In genomic region chrX:3216581-3216980, GRCh38 we compare ENCODE assay signal across 24 cellular contexts.
A peak's percentile ranks its signal among the peaks of the same experiment; 100 is the strongest.
DNase-seq lines count a peak whose midpoint lies in the region; ATAC-seq and TF ChIP-seq lines count a peak whose summit lies in the region.
"Had no signal": no experiment of that assay in that cellular context is flagged by ENCODE, and none has a peak within 500 bp of the region (broad histone marks: within the 10 kb centered on the region; RNA-seq: fewer than 3 reads in every experiment).

No MANE protein-coding gene starts in this region.

- H3K79me1 ChIP-seq in IMR-90 (ENCODE audit: low read depth in 1 of 2, low read length in 2 of 2) = no peaks in the 10 kb centered on the region

- no peak overlapping the region for H3K56ac ChIP-seq in IMR-90 (ENCODE audit: extremely low read depth, insufficient read depth, low read length)

- H3K9me1 ChIP-seq in IMR-90 (ENCODE audit: insufficient read depth, low read length) = no peaks in the 10 kb centered on the region

- H3K4me2 ChIP-seq in IMR-90 (ENCODE audit: low read depth, low read length) = no peak overlapping the region
- H3K4me2 ChIP-seq: BLaER1 had no signal

- no peak overlapping the region for H3K4me3 ChIP-seq in IMR-90 (ENCODE audit: insufficient read depth, low read depth, low read length)
- H3K4me3 ChIP-seq in spleen = no peak overlapping the region
- H3K4me3 ChIP-seq: BLaER1, GM12878, HAP-1, MG63, SJSA1 had no signal

- TF ChIP-seq RAD21 in IMR-90 (IDR thresholded peaks at IDR 0.05; ENCODE audit: low read length) = no peak

- no peak overlapping the region for H3K27ac ChIP-seq in IMR-90 (ENCODE audit: insufficient read depth, low read length)
- H3K27ac ChIP-seq in spleen = no peak overlapping the region
- H3K27ac ChIP-seq: BLaER1, SJSA1 had no signal

- H3K36me3 ChIP-seq in IMR-90 (ENCODE audit: control insufficient read depth, insufficient read depth, low read length) (no peaks in the 10 kb centered on the region), spleen (no peaks in the 10 kb centered on the region)
- H3K36me3 ChIP-seq: BLaER1, HAP-1, MG63, SJSA1 had no signal

- BruUV-seq in IMR-90 (replicated peaks; lab: Mats Ljungman, UMichigan) = no TSS peak

- TF ChIP-seq POLR2A in IMR-90 (IDR thresholded peaks at IDR 0.05; ENCODE audit: low read depth, low read length) (no peak), spleen (IDR thresholded peaks at IDR 0.05) (no peak)

- no peak overlapping the region for H3K4ac ChIP-seq in IMR-90 (ENCODE audit: low read depth, low read length)

- TF ChIP-seq CTCF in IMR-90 (conservative IDR thresholded peaks at IDR 0.05; ENCODE audit: low read depth, low read length) = no peak
- TF ChIP-seq CTCF in spleen (IDR thresholded peaks at IDR 0.05 in 8 of 11, conservative IDR thresholded peaks at IDR 0.05 in 3 of 11) = no peak

- no peaks in the 10 kb centered on the region for H4K20me1 ChIP-seq in IMR-90 (ENCODE audit: insufficient read depth, low read length)
- H4K20me1 ChIP-seq: BLaER1 had no signal

- H3K9ac ChIP-seq in IMR-90 (ENCODE audit: low read depth, low read length) = no peak overlapping the region
- H3K9ac ChIP-seq: BLaER1 had no signal

- no peak overlapping the region for H4K5ac ChIP-seq in IMR-90 (ENCODE audit: low read depth, low read length)

- H2AFZ ChIP-seq in IMR-90 (replicated peaks; ENCODE audit: low read length, poor library complexity) = no peak overlapping the region

- no peak overlapping the region for H3K23ac ChIP-seq in IMR-90 (ENCODE audit: low read depth, low read length)

- no peak overlapping the region for H2BK5ac ChIP-seq in IMR-90 (ENCODE audit: low read depth, low read length, poor library complexity, severe bottlenecking)

- no peak overlapping the region for H2AK5ac ChIP-seq in IMR-90 (ENCODE audit: low read depth, low read length)

- DNase-seq in EH (ENCODE audit: low read depth) = peak; percentile 58
- peak; percentile 20 for DNase-seq in IMR-90
- DNase-seq in fibroblast of gingiva (ENCODE audit: low read depth) = peak; percentile 63
- no peak for DNase-seq in sciatic nerve (ENCODE audit: low spot score)
- DNase-seq in Right ventricle myocardium superior = no peak
- DNase-seq in spleen = no peak
- no peak for DNase-seq in stimulated activated CD4-positive, alpha-beta T cell treated with anti-CD3 and anti-CD28 coated beads, Interleukin-2, amount 100 ng/mL, for 48 hours
- DNase-seq: CD4-positive, CD25-positive, alpha-beta regulatory T cell; DMS153; DND-41; GOT3; HFFc6; KBM-7; MG63; NCI-H1105 treated with DMSO at 0.1 percent for 48 hours; NCI-H2029; NCI-H446; NCI-H524 treated with DMSO at 0.1 percent for 48 hours; NCI-H774; T-cell had no signal

- dilution Hi-C loops in IMR-90 (cut with HindIII; ENCODE audit: low sequenced_read_pairs, unreplicated experiment) = no loop called here

- H4K91ac ChIP-seq in IMR-90 (ENCODE audit: insufficient read depth, low read depth, low read length) = no peak overlapping the region

- H2BK20ac ChIP-seq in IMR-90 (ENCODE audit: low read depth, low read length) = no peak overlapping the region

- H2AK9ac ChIP-seq in IMR-90 (replicated peaks; ENCODE audit: low read depth, low read length, poor library complexity) = no peak overlapping the region

- H2BK120ac ChIP-seq in IMR-90 (ENCODE audit: low read depth, low read length) = no peak overlapping the region

- intact Hi-C loops in IMR-90 (cut with micrococcal nuclease) = no loop called here
- intact Hi-C loops in sciatic nerve (cut with DNase I) = no loop called here
- intact Hi-C loops in Right ventricle myocardium superior (cut with DNase I) = no loop called here
- intact Hi-C loops in spleen (cut with DNase I; ENCODE audit: low total_unique reads) = no loop called here

- in situ Hi-C loops in IMR-90 (cut with MboI; ENCODE audit: low sequenced_read_pairs) = no loop called here

- H3K27me3 ChIP-seq in IMR-90 (ENCODE audit: control insufficient read depth, insufficient read depth, low read length) (no peaks in the 10 kb centered on the region), spleen (replicated peaks in 1 of 7) (no peaks in the 10 kb centered on the region)
- H3K27me3 ChIP-seq: BLaER1, MG63, SJSA1 had no signal

- no peak overlapping the region for H2BK15ac ChIP-seq in IMR-90 (ENCODE audit: low read depth, low read length)

- 25% methylated on average over 2 of the region's 4 CpGs; no CpG with 5 or more reads in 1 of the 2 experiments for WGBS in IMR-90 (ENCODE audit: extremely low coverage in 2 of 2, insufficient read length in 1 of 2), 2 experiments
- 78 to 91% (median 85%) methylated on average over 4 of the region's 4 CpGs for WGBS in spleen, 5 donors

- POLR2A ChIA-PET in IMR-90 (lab: Charles Lee; ENCODE audit: unreplicated experiment) = no interaction called here

- no peaks in the 10 kb centered on the region for H3K4me1 ChIP-seq in IMR-90 (ENCODE audit: control insufficient read depth, insufficient read depth, low read length)
- no peaks in the 10 kb centered on the region for H3K4me1 ChIP-seq in spleen
- H3K4me1 ChIP-seq: BLaER1, HAP-1, SJSA1 had no signal

- H3K9me3 ChIP-seq in IMR-90 (ENCODE audit: control insufficient read depth, insufficient read depth, low read length) (no peaks in the 10 kb centered on the region; the same call in 1 of the 2 replicates), spleen (no peaks in the 10 kb centered on the region)
- H3K9me3 ChIP-seq: BLaER1, HAP-1, MG63, SJSA1 had no signal

- no peak overlapping the region for H3K18ac ChIP-seq in IMR-90 (ENCODE audit: low read depth, low read length)

- H3K14ac ChIP-seq in IMR-90 (replicated peaks; ENCODE audit: low read depth, low read length) = no peak overlapping the region

- no peak for ATAC-seq in IMR-90 (ENCODE audit: low read depth)
- ATAC-seq in sciatic nerve = peak; percentile 62
- ATAC-seq in Right ventricle myocardium superior (ENCODE audit: poor library complexity) = no peak
- ATAC-seq: GM12878, T-cell had no signal

- CTCF ChIA-PET in IMR-90 (lab: Yijun Ruan, JAX) = no interaction called here

- no peak overlapping the region for H4K8ac ChIP-seq in IMR-90 (ENCODE audit: low read depth in 2 of 2, low read length in 2 of 2)

TF ChIP-seq in IMR-90, 13 proteins besides CTCF, POLR2A, EP300 and RAD21:
- TF ChIP-seq RCOR1 (IDR thresholded peaks at IDR 0.05; ENCODE audit: insufficient replicate concordance, low read length) (no peak), NFE2L2 (IDR thresholded peaks at IDR 0.05; ENCODE audit: low read depth, low read length) (no peak), ELK1 (IDR thresholded peaks at IDR 0.05; ENCODE audit: borderline replicate concordance, low read depth, low read length) (no peak), CHD1 (IDR thresholded peaks at IDR 0.05; ENCODE audit: low read depth, low read length) (no peak), MAZ (IDR thresholded peaks at IDR 0.05; ENCODE audit: borderline replicate concordance, low read depth, low read length) (no peak)

Comparison
In these comparisons a context has a peak if more than half of its experiments do, and no peak if none do; other contexts are left out.
1. DNase-seq: peak in EH (single experiment), IMR-90 (single experiment) and fibroblast of gingiva (single experiment); none in sciatic nerve (single experiment), Right ventricle myocardium superior (single experiment), spleen (single experiment) and stimulated activated CD4-positive, alpha-beta T cell treated with anti-CD3 and anti-CD28 coated beads, Interleukin-2, amount 100 ng/mL, for 48 hours (0 of 2).